26 cellular contexts compared by ENCODE assay signal in genomic region chr4:127905029-127905428, GRCh38.
"Had no signal": no experiment of that assay in that cellular context is flagged by ENCODE, and none has a peak within 500 bp of the region (broad histone marks: within the 10 kb centered on the region; RNA-seq: fewer than 3 reads in every experiment).

No MANE protein-coding gene starts in this region.

- H3K9me3 ChIP-seq: left lung, lower lobe of right lung, pancreas, prostate gland, suprapubic skin, thoracic aorta, tibial artery, uterus had no signal

- H3K4me3 ChIP-seq: left lung, lower lobe of right lung, pancreas, prostate gland, sigmoid colon, spleen, suprapubic skin, thoracic aorta, tibial artery, uterus had no signal

- H3K4me1 ChIP-seq: left lung, lower lobe of right lung, pancreas, prostate gland, sigmoid colon, spleen, suprapubic skin, tibial artery, uterus had no signal

- H3K4me1 Mint-ChIP-seq: naive thymus-derived CD8-positive, alpha-beta T cell; nephron; neural crest cell; stimulated activated effector memory CD8-positive, alpha-beta T cell treated with anti-CD3 and anti-CD28 coated beads, Interleukin-12 subunit alpha, Interleukin-12 subunit beta, amount 100 ng/mL, for 72 hours had no signal

- H3K4me3 Mint-ChIP-seq: naive thymus-derived CD8-positive, alpha-beta T cell; nephron; neural crest cell; stimulated activated effector memory CD8-positive, alpha-beta T cell treated with anti-CD3 and anti-CD28 coated beads, Interleukin-12 subunit alpha, Interleukin-12 subunit beta, amount 100 ng/mL, for 72 hours; stimulated activated naive CD8-positive, alpha-beta T cell treated with anti-CD3 and anti-CD28 coated beads, Interleukin-15, Interleukin-2, amounts not matched to agents 100 ng/mL and 50 ng/mL, for 24 hours had no signal

- DNase-seq: hypothalamus; left colon; left lung; lower lobe of right lung; mammary epithelial cell; mesenchymal stem cell; naive thymus-derived CD8-positive, alpha-beta T cell; nucleus accumbens; pancreas; retina; right cardiac atrium; sigmoid colon; small intestine; spleen; stimulated activated CD4-positive, alpha-beta T cell treated with anti-CD3 and anti-CD28 coated beads, Interleukin-4, amount 100 ng/mL, for 24 hours; stimulated activated naive CD4-positive, alpha-beta T cell; tibial artery; trophoblast cell; uterus had no signal

- H3K27me3 ChIP-seq: left lung, pancreas, sigmoid colon, spleen, suprapubic skin, tibial artery, uterus had no signal

- H3K36me3 ChIP-seq: left lung, lower lobe of right lung, pancreas, prostate gland, sigmoid colon, spleen, suprapubic skin, thoracic aorta, tibial artery, uterus had no signal

- H3K27ac ChIP-seq: left lung, lower lobe of right lung, pancreas, prostate gland, sigmoid colon, spleen, suprapubic skin, thoracic aorta, tibial artery, uterus had no signal

- H3K36me3 Mint-ChIP-seq: stimulated activated effector memory CD8-positive, alpha-beta T cell treated with anti-CD3 and anti-CD28 coated beads, Interleukin-12 subunit alpha, Interleukin-12 subunit beta, amount 100 ng/mL, for 72 hours had no signal

- H3K27me3 Mint-ChIP-seq: stimulated activated naive CD8-positive, alpha-beta T cell treated with anti-CD3 and anti-CD28 coated beads, Interleukin-15, Interleukin-2, amounts not matched to agents 100 ng/mL and 50 ng/mL, for 24 hours had no signal

- H3K27ac Mint-ChIP-seq: naive thymus-derived CD8-positive, alpha-beta T cell; nephron; stimulated activated effector memory CD8-positive, alpha-beta T cell treated with anti-CD3 and anti-CD28 coated beads, Interleukin-12 subunit alpha, Interleukin-12 subunit beta, amount 100 ng/mL, for 72 hours; stimulated activated naive CD8-positive, alpha-beta T cell treated with anti-CD3 and anti-CD28 coated beads, Interleukin-15, Interleukin-2, amounts not matched to agents 100 ng/mL and 50 ng/mL, for 24 hours had no signal
